ENCODE assay signal across 27 cellular contexts in the genomic region with DNA sequence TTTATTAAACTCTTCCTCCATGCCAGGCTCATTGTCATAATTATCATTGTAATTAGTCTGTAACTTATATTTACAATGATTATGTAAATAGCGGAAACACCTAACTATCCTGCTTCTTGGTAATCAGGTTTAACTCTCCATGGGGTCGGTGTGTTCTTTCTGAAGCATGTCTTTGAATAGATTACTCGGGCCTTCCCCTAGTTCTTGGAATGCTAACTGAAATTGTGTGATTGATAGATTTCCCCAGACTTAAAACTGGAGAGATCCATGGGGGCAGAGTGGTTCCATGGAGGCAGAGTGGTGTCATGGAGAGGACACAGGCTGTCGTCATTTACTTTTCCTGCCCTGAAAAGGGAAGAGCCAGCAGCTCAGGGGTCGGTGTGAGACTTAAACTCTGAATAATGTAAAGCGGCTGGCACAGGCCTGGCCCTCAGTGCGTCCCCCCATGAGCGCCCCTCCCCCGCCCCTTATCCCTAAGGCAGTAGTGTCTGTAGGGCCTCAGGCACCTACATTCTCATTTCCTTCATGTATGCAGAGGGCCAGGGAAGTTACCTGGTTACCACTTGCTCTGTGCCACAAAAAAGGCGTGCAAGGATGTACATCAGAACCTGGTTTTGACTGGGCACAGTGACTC.
"Had no signal": no experiment of that assay in that cellular context is flagged by ENCODE, and none has a peak within 500 bp of the region (broad histone marks: within the 10 kb centered on the region; RNA-seq: fewer than 3 reads in every experiment).

No MANE protein-coding gene starts in this region.

- H3K9me3 ChIP-seq: ascending aorta, body of pancreas, SJCRH30, SK-N-SH had no signal

- H3K36me3 ChIP-seq: ascending aorta, SJCRH30 had no signal

- H3K27ac ChIP-seq: ascending aorta, body of pancreas, KMS-11, RWPE1, SJCRH30, VCaP had no signal

- H3K4me1 Mint-ChIP-seq: activated CD4-positive, alpha-beta T cell treated with anti-CD3 and anti-CD28 coated beads for 36 hours; activated naive CD8-positive, alpha-beta T cell treated with anti-CD3 and anti-CD28 coated beads, Interleukin-2, amount 50 U/mL, for 24 hours had no signal

- H3K27me3 Mint-ChIP-seq: activated CD4-positive, alpha-beta T cell treated with anti-CD3 and anti-CD28 coated beads for 36 hours; activated CD8-positive, alpha-beta T cell treated with anti-CD3 and anti-CD28 coated beads for 36 hours; activated naive CD8-positive, alpha-beta T cell treated with anti-CD3 and anti-CD28 coated beads, Interleukin-2, amount 50 U/mL, for 24 hours had no signal

- H3K27ac Mint-ChIP-seq: activated CD4-positive, alpha-beta T cell treated with anti-CD3 and anti-CD28 coated beads for 36 hours; activated CD8-positive, alpha-beta T cell treated with anti-CD3 and anti-CD28 coated beads for 36 hours; activated naive CD4-positive, alpha-beta T cell treated with anti-CD3 and anti-CD28 coated beads, Interleukin-2, amount 50 U/mL, for 72 hours; activated naive CD8-positive, alpha-beta T cell treated with anti-CD3 and anti-CD28 coated beads, Interleukin-2, amount 50 U/mL, for 24 hours had no signal

- H3K4me3 Mint-ChIP-seq: activated CD4-positive, alpha-beta T cell treated with anti-CD3 and anti-CD28 coated beads for 36 hours; activated CD8-positive, alpha-beta T cell treated with anti-CD3 and anti-CD28 coated beads for 36 hours; activated naive CD8-positive, alpha-beta T cell treated with anti-CD3 and anti-CD28 coated beads, Interleukin-2, amount 50 U/mL, for 24 hours had no signal

- H3K9me3 Mint-ChIP-seq: activated CD8-positive, alpha-beta T cell treated with anti-CD3 and anti-CD28 coated beads for 36 hours; activated naive CD4-positive, alpha-beta T cell treated with anti-CD3 and anti-CD28 coated beads, Interleukin-2, amount 50 U/mL, for 72 hours; activated naive CD8-positive, alpha-beta T cell treated with anti-CD3 and anti-CD28 coated beads, Interleukin-2, amount 50 U/mL, for 24 hours had no signal

- H3K36me3 Mint-ChIP-seq: activated naive CD4-positive, alpha-beta T cell treated with anti-CD3 and anti-CD28 coated beads, Interleukin-2, amount 50 U/mL, for 72 hours had no signal

- H3K4me3 ChIP-seq: ascending aorta, body of pancreas, SJCRH30 had no signal

- H3K4me2 ChIP-seq: KMS-11, SK-N-SH had no signal

- H3K9ac ChIP-seq: KMS-11, SK-N-SH had no signal

- H3K4me1 ChIP-seq: ascending aorta, SJCRH30 had no signal

- H3K27me3 ChIP-seq: ascending aorta, body of pancreas, SJCRH30 had no signal

- ATAC-seq: activated CD4-positive, alpha-beta T cell treated with anti-CD3 and anti-CD28 coated beads for 36 hours; activated CD8-positive, alpha-beta T cell treated with anti-CD3 and anti-CD28 coated beads for 36 hours; activated naive CD4-positive, alpha-beta T cell treated with anti-CD3 and anti-CD28 coated beads, Interleukin-2, amount 50 U/mL, for 72 hours; activated naive CD8-positive, alpha-beta T cell treated with anti-CD3 and anti-CD28 coated beads, Interleukin-2, amount 50 U/mL, for 24 hours; body of pancreas; Panc1 had no signal

- H3K9me2 ChIP-seq: SK-N-SH had no signal

- DNase-seq: activated CD4-positive, alpha-beta T cell treated with anti-CD3 and anti-CD28 coated beads for 36 hours; activated CD4-positive, alpha-beta T cell treated with anti-CD3 and anti-CD28 coated beads, Interleukin-2, amount 50 U/mL, for 1 hour; activated CD8-positive, alpha-beta memory T cell treated with anti-CD3 and anti-CD28 coated beads, Interleukin-2, amount 50 U/mL, for 4 hours; activated CD8-positive, alpha-beta T cell treated with anti-CD3 and anti-CD28 coated beads for 36 hours; activated naive CD4-positive, alpha-beta T cell; activated naive CD8-positive, alpha-beta T cell treated with anti-CD3 and anti-CD28 coated beads, Interleukin-2, amount 50 U/mL, for 24 hours; amniotic stem cell; body of pancreas; central memory CD4-positive, alpha-beta T cell; NCI-H1092; NCI-H2029; NCI-H2107; NCI-H2171 treated with DMSO at 0.1 percent for 48 hours; NCI-H226; NCI-H526 treated with DMSO at 0.1 percent for 48 hours; NK-92 treated with Interleukin-12 subunit alpha and Interleukin-12 subunit beta, amount 100 ng/mL, for 24 hours; OCI-M1; Right ventricle myocardium superior; SJCRH30; SK-N-SH; T-helper 1 cell had no signal
